In genomic region chr6:17865243-17865642, GRCh38 we compare ENCODE assay signal across 8 cellular contexts.
DNase-seq lines count a peak whose midpoint lies in the region; FAIRE-seq and TF ChIP-seq lines count a peak whose summit lies in the region.

No MANE protein-coding gene starts in this region.

- H3K27ac ChIP-seq in dorsolateral prefrontal cortex: peak overlapping the region; percentile 74 to 98 (median 93)

- H3K4me3 Mint-ChIP-seq in nephron: no peak overlapping the region
- H3K4me3 Mint-ChIP-seq in activated naive CD4-positive, alpha-beta T cell treated with anti-CD3 and anti-CD28 coated beads, Interleukin-2, amount 10 ng/mL, durations not matched to agents 7 days and 5 days: no peak overlapping the region

- no peak for TF ChIP-seq CTCF in dorsolateral prefrontal cortex (IDR thresholded peaks at IDR 0.05 in 54 of 56, conservative IDR thresholded peaks at IDR 0.05 in 2 of 56; ENCODE audit: low read depth in 1 of 56, partially characterized antibody in 56 of 56)
- TF ChIP-seq CTCF in nephron (IDR thresholded peaks at IDR 0.05; ENCODE audit: unreplicated experiment in 3 of 3): no peak

- H3K27ac Mint-ChIP-seq in nephron: peak overlapping the region; percentile 59 to 68 (median 64)
- H3K27ac Mint-ChIP-seq in activated naive CD4-positive, alpha-beta T cell treated with anti-CD3 and anti-CD28 coated beads, Interleukin-2, amount 10 ng/mL, durations not matched to agents 7 days and 5 days: no peak overlapping the region

- FAIRE-seq in frontal cortex (lab: Jason Lieb, UNC): no peak

- peaks cover 29% of the 10 kb centered on the region for H3K4me1 Mint-ChIP-seq in nephron
- H3K4me1 Mint-ChIP-seq in activated naive CD4-positive, alpha-beta T cell treated with anti-CD3 and anti-CD28 coated beads, Interleukin-2, amount 10 ng/mL, durations not matched to agents 7 days and 5 days: no peaks in the 10 kb centered on the region

- H3K4me3 ChIP-seq in dorsolateral prefrontal cortex: no peak overlapping the region

- intact Hi-C loops in dorsolateral prefrontal cortex (cut with DNase I): loop anchor here (2.0 to 10.0 kb wide), 3 partner anchors 50 to 122 kb away; partner anchors contain the start of gene KIF13A (in 2 of the 2)

- peak; percentile 18 for DNase-seq in COLO668 (lab: John Stamatoyannopoulos, UW; ENCODE audit: unreplicated experiment)
- DNase-seq in NCI-H226: peak; percentile 66
- peak in 2 of 10 donors; percentile 42 to 73 for DNase-seq in dorsolateral prefrontal cortex
- DNase-seq in NCI-H1048 (lab: John Stamatoyannopoulos, UW): no peak
- DNase-seq in NCI-H774 (lab: John Stamatoyannopoulos, UW): no peak
- no peak for DNase-seq in activated naive CD4-positive, alpha-beta T cell treated with anti-CD3 and anti-CD28 coated beads, Interleukin-2, amount 10 ng/mL, durations not matched to agents 7 days and 5 days
- DNase-seq in frontal cortex (ENCODE audit: low spot score in 2 of 2): no peak

- CTCF ChIA-PET in activated naive CD4-positive, alpha-beta T cell treated with anti-CD3 and anti-CD28 coated beads, Interleukin-2, amount 10 ng/mL, durations not matched to agents 7 days and 5 days (lab: Charles Lee): no interaction called here

- no peaks in the 10 kb centered on the region for H3K27me3 ChIP-seq in dorsolateral prefrontal cortex

- H3K9me3 Mint-ChIP-seq in nephron: no peaks in the 10 kb centered on the region
- H3K9me3 Mint-ChIP-seq in activated naive CD4-positive, alpha-beta T cell treated with anti-CD3 and anti-CD28 coated beads, Interleukin-2, amount 10 ng/mL, durations not matched to agents 7 days and 5 days: no peaks in the 10 kb centered on the region

- H3K27me3 Mint-ChIP-seq in nephron (ENCODE audit: low read depth): no peaks in the 10 kb centered on the region
- peaks cover 13% of the 10 kb centered on the region for H3K27me3 Mint-ChIP-seq in activated naive CD4-positive, alpha-beta T cell treated with anti-CD3 and anti-CD28 coated beads, Interleukin-2, amount 10 ng/mL, durations not matched to agents 7 days and 5 days

- H3K36me3 Mint-ChIP-seq in nephron (ENCODE audit: low read depth): no peaks in the 10 kb centered on the region
- no peaks in the 10 kb centered on the region for H3K36me3 Mint-ChIP-seq in activated naive CD4-positive, alpha-beta T cell treated with anti-CD3 and anti-CD28 coated beads, Interleukin-2, amount 10 ng/mL, durations not matched to agents 7 days and 5 days

Comparison
In these comparisons a context has a peak if more than half of its experiments do, and no peak if none do; other contexts are left out.
1. DNase-seq: peak in COLO668 (single experiment) and NCI-H226 (single experiment); none in NCI-H1048 (single experiment), NCI-H774 (single experiment), activated naive CD4-positive, alpha-beta T cell treated with anti-CD3 and anti-CD28 coated beads, Interleukin-2, amount 10 ng/mL, durations not matched to agents 7 days and 5 days (single experiment) and frontal cortex (0 of 2).